1 cellular context compared by ENCODE assay signal in the genomic region with DNA sequence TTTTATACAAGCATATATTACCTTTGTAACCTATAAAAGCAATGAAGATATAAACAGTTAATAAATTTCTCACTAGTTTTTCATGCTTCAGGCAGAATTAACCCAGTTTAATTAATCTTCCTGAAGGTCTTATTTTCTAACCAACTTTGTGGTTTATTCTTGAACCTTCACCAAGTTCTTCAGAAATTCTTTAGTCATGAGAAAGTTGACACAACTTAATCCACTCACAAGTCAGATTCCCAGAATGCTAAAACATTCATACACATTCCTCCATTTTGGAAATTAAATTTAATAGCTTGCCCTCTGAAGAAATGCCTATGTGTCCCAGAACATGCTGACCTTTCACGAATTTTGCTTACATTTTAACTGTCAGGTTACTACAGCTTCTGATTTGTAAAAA.
TF ChIP-seq lines count a peak whose summit lies in the region.

No MANE protein-coding gene starts in this region.

TF ChIP-seq in SK-N-SH treated with all-trans-retinoic acid at 6 μM for 48 hours, 23 proteins besides CTCF, POLR2A, EP300 and RAD21 (continued from another document):
- TF ChIP-seq, protein P1, sequence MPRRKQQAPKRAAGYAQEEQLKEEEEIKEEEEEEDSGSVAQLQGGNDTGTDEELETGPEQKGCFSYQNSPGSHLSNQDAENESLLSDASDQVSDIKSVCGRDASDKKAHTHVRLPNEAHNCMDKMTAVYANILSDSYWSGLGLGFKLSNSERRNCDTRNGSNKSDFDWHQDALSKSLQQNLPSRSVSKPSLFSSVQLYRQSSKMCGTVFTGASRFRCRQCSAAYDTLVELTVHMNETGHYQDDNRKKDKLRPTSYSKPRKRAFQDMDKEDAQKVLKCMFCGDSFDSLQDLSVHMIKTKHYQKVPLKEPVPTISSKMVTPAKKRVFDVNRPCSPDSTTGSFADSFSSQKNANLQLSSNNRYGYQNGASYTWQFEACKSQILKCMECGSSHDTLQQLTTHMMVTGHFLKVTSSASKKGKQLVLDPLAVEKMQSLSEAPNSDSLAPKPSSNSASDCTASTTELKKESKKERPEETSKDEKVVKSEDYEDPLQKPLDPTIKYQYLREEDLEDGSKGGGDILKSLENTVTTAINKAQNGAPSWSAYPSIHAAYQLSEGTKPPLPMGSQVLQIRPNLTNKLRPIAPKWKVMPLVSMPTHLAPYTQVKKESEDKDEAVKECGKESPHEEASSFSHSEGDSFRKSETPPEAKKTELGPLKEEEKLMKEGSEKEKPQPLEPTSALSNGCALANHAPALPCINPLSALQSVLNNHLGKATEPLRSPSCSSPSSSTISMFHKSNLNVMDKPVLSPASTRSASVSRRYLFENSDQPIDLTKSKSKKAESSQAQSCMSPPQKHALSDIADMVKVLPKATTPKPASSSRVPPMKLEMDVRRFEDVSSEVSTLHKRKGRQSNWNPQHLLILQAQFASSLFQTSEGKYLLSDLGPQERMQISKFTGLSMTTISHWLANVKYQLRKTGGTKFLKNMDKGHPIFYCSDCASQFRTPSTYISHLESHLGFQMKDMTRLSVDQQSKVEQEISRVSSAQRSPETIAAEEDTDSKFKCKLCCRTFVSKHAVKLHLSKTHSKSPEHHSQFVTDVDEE (CRISPR knock-in tag; IDR thresholded peaks at IDR 0.05) = no peak
- TF ChIP-seq ZC3H10 (CRISPR knock-in tag; IDR thresholded peaks at IDR 0.05) (no peak), ARNTL (CRISPR knock-in tag; IDR thresholded peaks at IDR 0.05; ENCODE audit: borderline replicate concordance, low read depth) (no peak)
